ENCODE assay signal across 31 cellular contexts in genomic region chr12:17151917-17152316, GRCh38.
"Had no signal": no experiment of that assay in that cellular context is flagged by ENCODE, and none has a peak within 500 bp of the region (broad histone marks: within the 10 kb centered on the region; RNA-seq: fewer than 3 reads in every experiment).

No MANE protein-coding gene starts in this region.

- H3K27ac ChIP-seq: ascending aorta, cardiac muscle cell, VCaP had no signal

- FAIRE-seq: bronchial epithelial cell, TTC549 had no signal

- H3K4me3 ChIP-seq: ascending aorta, cardiac muscle cell had no signal

- H3K27me3 ChIP-seq: ascending aorta, cardiac muscle cell had no signal

- DNase-seq: activated B cell treated with CpG ODN at 0.5 μM for 24 hours; activated CD4-positive, alpha-beta memory T cell treated with anti-CD3 and anti-CD28 coated beads for 36 hours; activated CD4-positive, alpha-beta T cell treated with anti-CD3 and anti-CD28 coated beads for 4 hours; activated CD4-positive, alpha-beta T cell treated with anti-CD3 and anti-CD28 coated beads, Interleukin-2, amount 10 ng/mL, durations not matched to agents 24 days and 14 days; activated CD4-positive, alpha-beta T cell treated with anti-CD3 and anti-CD28 coated beads, Interleukin-2, amount 50 U/mL, for 1 hour; activated CD4-positive, alpha-beta T cell treated with anti-CD3 and anti-CD28 coated beads, Interleukin-2, amount 50 U/mL, for 4 hours; activated CD4-positive, CD25-positive, alpha-beta regulatory T cell treated with anti-CD3 and anti-CD28 coated beads, Interleukin-2, amount 50 U/mL, for 72 hours; activated CD8-positive, alpha-beta memory T cell treated with anti-CD3 and anti-CD28 coated beads, Interleukin-2, amount 50 U/mL, for 4 hours; activated CD8-positive, alpha-beta T cell treated with anti-CD3 and anti-CD28 coated beads for 36 hours; activated effector memory CD4-positive, alpha-beta T cell treated with Interleukin-2 at 50 U/mL for 16 hours; activated gamma-delta T cell; activated naive CD4-positive, alpha-beta T cell treated with anti-CD3 and anti-CD28 coated beads, Interleukin-2, amount 10 ng/mL, durations not matched to agents 7 days and 5 days; activated naive CD4-positive, alpha-beta T cell treated with Interleukin-2 at 50 U/mL for 16 hours; activated naive CD8-positive, alpha-beta T cell treated with anti-CD3 and anti-CD28 coated beads, Interleukin-2, amount 10 ng/mL, durations not matched to agents 7 days and 5 days; activated naive CD8-positive, alpha-beta T cell treated with anti-CD3 and anti-CD28 coated beads, Interleukin-2, amount 50 U/mL, for 24 hours; activated T-cell treated with anti-CD3 and anti-CD28 coated beads for 4 hours; activated T-cell treated with anti-CD3 and anti-CD28 coated beads, Interleukin-2, amount 50 U/mL, for 1 hour; activated T-cell treated with anti-CD3 and anti-CD28 coated beads, Interleukin-2, amount 50 U/mL, for 4 hours; activated T-cell treated with anti-CD3 and anti-CD28 coated beads, Interleukin-2, amount 50 U/mL, for 72 hours; amygdala; anterior cingulate cortex; caudate nucleus; SW 1271; T-helper 1 cell; T-helper 2 cell; T-helper 9 cell had no signal

- H3K9me3 ChIP-seq: ascending aorta had no signal

- H3K36me3 ChIP-seq: ascending aorta, cardiac muscle cell had no signal

- H3K4me1 ChIP-seq: ascending aorta had no signal

- ATAC-seq: activated CD8-positive, alpha-beta T cell treated with anti-CD3 and anti-CD28 coated beads for 36 hours; activated naive CD8-positive, alpha-beta T cell treated with anti-CD3 and anti-CD28 coated beads, Interleukin-2, amount 50 U/mL, for 24 hours; activated T-cell treated with anti-CD3 and anti-CD28 coated beads, Interleukin-2, amount 50 U/mL, for 4 hours; activated T-cell treated with anti-CD3 and anti-CD28 coated beads, Interleukin-2, amount 50 U/mL, for 72 hours had no signal
